ENCODE assay signal across 26 cellular contexts in genomic region chr10:125105155-125105554, GRCh38.
"Had no signal": no experiment of that assay in that cellular context is flagged by ENCODE, and none has a peak within 500 bp of the region (broad histone marks: within the 10 kb centered on the region; RNA-seq: fewer than 3 reads in every experiment).

No MANE protein-coding gene starts in this region.

- H3K4me3 ChIP-seq: SK-N-MC had no signal

- H3K36me3 Mint-ChIP-seq: activated CD4-positive, alpha-beta memory T cell treated with anti-CD3 and anti-CD28 coated beads for 36 hours; activated naive CD8-positive, alpha-beta T cell; T-cell had no signal

- H3K4me3 Mint-ChIP-seq: activated CD4-positive, alpha-beta memory T cell treated with anti-CD3 and anti-CD28 coated beads for 36 hours; activated CD4-positive, alpha-beta T cell treated with anti-CD3 and anti-CD28 coated beads, Interleukin-2, amount 10 ng/mL, durations not matched to agents 7 days and 5 days; activated naive CD4-positive, alpha-beta T cell treated with anti-CD3 and anti-CD28 coated beads for 36 hours; activated naive CD8-positive, alpha-beta T cell; activated T-helper 17 cell treated with anti-CD3 and anti-CD28 coated beads, Interleukin-2, amount 50 U/mL, for 72 hours; T-cell had no signal

- H3K4me1 Mint-ChIP-seq: activated CD4-positive, alpha-beta T cell treated with anti-CD3 and anti-CD28 coated beads, Interleukin-2, amount 10 ng/mL, durations not matched to agents 7 days and 5 days; activated T-helper 17 cell treated with anti-CD3 and anti-CD28 coated beads, Interleukin-2, amount 50 U/mL, for 72 hours; T-cell had no signal

- H3K27ac Mint-ChIP-seq: activated CD4-positive, alpha-beta memory T cell treated with anti-CD3 and anti-CD28 coated beads for 36 hours; activated CD4-positive, alpha-beta T cell treated with anti-CD3 and anti-CD28 coated beads, Interleukin-2, amount 10 ng/mL, durations not matched to agents 7 days and 5 days; activated naive CD4-positive, alpha-beta T cell treated with anti-CD3 and anti-CD28 coated beads for 36 hours; activated naive CD8-positive, alpha-beta T cell; activated T-helper 17 cell treated with anti-CD3 and anti-CD28 coated beads, Interleukin-2, amount 50 U/mL, for 72 hours; T-cell had no signal

- DNase-seq: activated CD4-positive, alpha-beta memory T cell treated with anti-CD3 and anti-CD28 coated beads for 36 hours; activated CD4-positive, alpha-beta T cell treated with anti-CD3 and anti-CD28 coated beads, Interleukin-2, amount 10 ng/mL, durations not matched to agents 7 days and 5 days; activated CD4-positive, CD25-positive, alpha-beta regulatory T cell; activated CD8-positive, alpha-beta memory T cell treated with anti-CD3 and anti-CD28 coated beads for 24 hours; activated gamma-delta T cell; activated naive CD4-positive, alpha-beta T cell treated with anti-CD3 and anti-CD28 coated beads for 36 hours; activated T-cell treated with anti-CD3 and anti-CD28 coated beads, Interleukin-2, amount 50 U/mL, for 48 hours; amygdala; Karpas-422; NCI-H1694; NCI-H2029; NCI-H2107; NCI-H2171 treated with DMSO at 0.1 percent for 48 hours; NCI-H226; NCI-H526; NCI-H82; OCI-M1; RPMI8226; T-cell; T-helper 2 cell; T1000 had no signal

- ATAC-seq: activated T-helper 17 cell treated with anti-CD3 and anti-CD28 coated beads, Interleukin-2, amount 50 U/mL, for 72 hours; Panc1; Right ventricle myocardium inferior; T-cell had no signal

- H3K27me3 Mint-ChIP-seq: activated CD4-positive, alpha-beta T cell treated with anti-CD3 and anti-CD28 coated beads, Interleukin-2, amount 10 ng/mL, durations not matched to agents 7 days and 5 days; activated naive CD8-positive, alpha-beta T cell had no signal

- H3K27ac ChIP-seq: SK-N-MC had no signal
